9 cellular contexts compared by ENCODE assay signal in genomic region chr5:157025093-157025698, GRCh38. TPM values are rescaled to one million over a fixed set of nuclear protein-coding genes. Genes with fewer than 3 reads are reported as not detected.
DNase-seq lines count a peak whose midpoint lies in the region; ATAC-seq lines count a peak whose summit lies in the region.
"Had no signal": no experiment of that assay in that cellular context is flagged by ENCODE, and none has a peak within 500 bp of the region (broad histone marks: within the 10 kb centered on the region; RNA-seq: fewer than 3 reads in every experiment).

No MANE protein-coding gene starts in this region.

- peaks cover 80% of the 10 kb centered on the region for H3K4me1 Mint-ChIP-seq in activated CD4-positive, alpha-beta T cell treated with anti-CD3 and anti-CD28 coated beads, Interleukin-2, amount 10 ng/mL, durations not matched to agents 7 days and 5 days

- peak; percentile 85 for DNase-seq in activated CD4-positive, alpha-beta T cell treated with anti-CD3 and anti-CD28 coated beads, Interleukin-2, amount 10 ng/mL, durations not matched to agents 7 days and 5 days
- DNase-seq in effector CD4-positive, alpha-beta T cell: peak; percentile 9
- DNase-seq in stimulated activated CD8-positive, alpha-beta memory T cell treated with anti-CD3 and anti-CD28 coated beads, Interleukin-7, amount 100 ng/mL, for 48 hours (ENCODE audit: extremely low read depth in 1 of 2, low read depth in 1 of 2): peak; percentile 64 to 87
- no peak for DNase-seq in RKO (ENCODE audit: low spot score)
- DNase-seq in COLO668 (lab: John Stamatoyannopoulos, UW; ENCODE audit: unreplicated experiment): no peak
- DNase-seq in inferior parietal cortex (ENCODE audit: extremely low spot score): no peak
- DNase-seq: Right ventricle myocardium superior had no signal

- POLR2A ChIA-PET in activated CD4-positive, alpha-beta T cell treated with anti-CD3 and anti-CD28 coated beads, Interleukin-2, amount 10 ng/mL, durations not matched to agents 7 days and 5 days (lab: Charles Lee): interaction anchor here (1.6 kb wide), 1 partner anchor 117 kb away, joined by 6 read pairs; the partner anchor contains the start of gene MED7

- H3K27me3 Mint-ChIP-seq in activated CD4-positive, alpha-beta T cell treated with anti-CD3 and anti-CD28 coated beads, Interleukin-2, amount 10 ng/mL, durations not matched to agents 7 days and 5 days: no peaks in the 10 kb centered on the region

- CTCF ChIA-PET in activated CD4-positive, alpha-beta T cell treated with anti-CD3 and anti-CD28 coated beads, Interleukin-2, amount 10 ng/mL, durations not matched to agents 7 days and 5 days (lab: Charles Lee): interaction anchor here (0.7 to 1.6 kb wide), 11 partner anchors 10 to 118 kb away, joined by 3 to 5 read pairs (median 3); partner anchors contain the start of genes HAVCR2 and MED7

- H3K9me3 Mint-ChIP-seq in activated CD4-positive, alpha-beta T cell treated with anti-CD3 and anti-CD28 coated beads, Interleukin-2, amount 10 ng/mL, durations not matched to agents 7 days and 5 days: peaks cover 13% of the 10 kb centered on the region

- ATAC-seq in GM21529 (IDR thresholded peaks at IDR 0.05; ENCODE audit: unreplicated experiment): peak; percentile 56
- ATAC-seq in HG03378 (IDR thresholded peaks at IDR 0.05; ENCODE audit: unreplicated experiment): no peak

- H3K4me3 Mint-ChIP-seq in activated CD4-positive, alpha-beta T cell treated with anti-CD3 and anti-CD28 coated beads, Interleukin-2, amount 10 ng/mL, durations not matched to agents 7 days and 5 days: peak overlapping the region; percentile 29

- peaks cover 31% of the 10 kb centered on the region for H3K36me3 Mint-ChIP-seq in activated CD4-positive, alpha-beta T cell treated with anti-CD3 and anti-CD28 coated beads, Interleukin-2, amount 10 ng/mL, durations not matched to agents 7 days and 5 days (ENCODE audit: low read depth)

- peak overlapping the region; percentile 87 for H3K27ac Mint-ChIP-seq in activated CD4-positive, alpha-beta T cell treated with anti-CD3 and anti-CD28 coated beads, Interleukin-2, amount 10 ng/mL, durations not matched to agents 7 days and 5 days

RNA-seq across cellular contexts. Expression of gene HAVCR1, which starts 33.7 kb away (rescaled TPM):
- 1 to 10 TPM; 1.5 to 2.0 TPM for total RNA-seq in activated CD4-positive, alpha-beta T cell treated with anti-CD3 and anti-CD28 coated beads, Interleukin-2, amount 10 ng/mL, durations not matched to agents 7 days and 5 days
- total RNA-seq: Right ventricle myocardium superior had no signal

Comparison
In these comparisons a context has a peak if more than half of its experiments do, and no peak if none do; other contexts are left out.
1. DNase-seq: peak in activated CD4-positive, alpha-beta T cell treated with anti-CD3 and anti-CD28 coated beads, Interleukin-2, amount 10 ng/mL, durations not matched to agents 7 days and 5 days (single experiment), effector CD4-positive, alpha-beta T cell (single experiment) and stimulated activated CD8-positive, alpha-beta memory T cell treated with anti-CD3 and anti-CD28 coated beads, Interleukin-7, amount 100 ng/mL, for 48 hours (2 of 2); none in RKO (single experiment), COLO668 (single experiment) and inferior parietal cortex (single experiment).